In genomic region chr2:12404497-12404896, GRCh38 we compare ENCODE assay signal across 28 cellular contexts.
"Had no signal": no experiment of that assay in that cellular context is flagged by ENCODE, and none has a peak within 500 bp of the region (broad histone marks: within the 10 kb centered on the region; RNA-seq: fewer than 3 reads in every experiment).

No MANE protein-coding gene starts in this region.

- H3K4me1 ChIP-seq: esophagus muscularis mucosa, foreskin keratinocyte, gastroesophageal sphincter, heart right ventricle had no signal

- H3K27me3 ChIP-seq: esophagus muscularis mucosa, gastroesophageal sphincter, heart right ventricle had no signal

- H3K4me3 ChIP-seq: esophagus muscularis mucosa, gastroesophageal sphincter, heart right ventricle had no signal

- DNase-seq: activated CD4-positive, alpha-beta memory T cell treated with anti-CD3 and anti-CD28 coated beads, Interleukin-2, amount 10 ng/mL, durations not matched to agents 7 days and 5 days; activated CD4-positive, alpha-beta T cell treated with anti-CD3 and anti-CD28 coated beads for 36 hours; activated CD4-positive, alpha-beta T cell treated with anti-CD3 and anti-CD28 coated beads, Interleukin-2, amount 10 ng/mL, durations not matched to agents 24 days and 14 days; activated CD4-positive, CD25-positive, alpha-beta regulatory T cell; activated CD4-positive, CD25-positive, alpha-beta regulatory T cell treated with anti-CD3 and anti-CD28 coated beads, Interleukin-2, amount 50 U/mL, for 72 hours; activated CD8-positive, alpha-beta memory T cell treated with anti-CD3 and anti-CD28 coated beads, Interleukin-2, amount 50 U/mL, for 48 hours; activated gamma-delta T cell; activated naive CD4-positive, alpha-beta T cell; activated naive CD4-positive, alpha-beta T cell treated with anti-CD3 and anti-CD28 coated beads, Interleukin-2, amount 10 ng/mL, durations not matched to agents 7 days and 5 days; activated naive CD8-positive, alpha-beta T cell treated with anti-CD3 and anti-CD28 coated beads, Interleukin-2, amount 10 ng/mL, durations not matched to agents 7 days and 5 days; activated T-cell treated with anti-CD3 and anti-CD28 coated beads for 4 hours; activated T-cell treated with anti-CD3 and anti-CD28 coated beads, Interleukin-2, amount 50 U/mL, for 24 hours; activated T-cell treated with anti-CD3 and anti-CD28 coated beads, Interleukin-2, amount 50 U/mL, for 72 hours; anterior cingulate cortex; caudate nucleus; cortex of kidney; dermis blood vessel endothelial cell; effector CD4-positive, alpha-beta T cell; effector memory CD8-positive, alpha-beta T cell; erythroblast; foreskin keratinocyte; heart right ventricle; T-helper 2 cell had no signal

- H3K9me3 ChIP-seq: esophagus muscularis mucosa, gastroesophageal sphincter had no signal

- FAIRE-seq: astrocyte, colon had no signal

- H3K36me3 ChIP-seq: esophagus muscularis mucosa, gastroesophageal sphincter, heart right ventricle had no signal

- H3K27ac ChIP-seq: esophagus muscularis mucosa, foreskin keratinocyte, gastroesophageal sphincter, heart right ventricle had no signal

- ATAC-seq: activated CD4-positive, alpha-beta T cell treated with anti-CD3 and anti-CD28 coated beads for 36 hours; activated naive CD4-positive, alpha-beta T cell treated with anti-CD3 and anti-CD28 coated beads, Interleukin-2, amount 50 U/mL, for 72 hours; activated T-cell treated with anti-CD3 and anti-CD28 coated beads, Interleukin-2, amount 50 U/mL, for 72 hours; effector memory CD8-positive, alpha-beta T cell; foreskin keratinocyte; gastroesophageal sphincter; heart right ventricle had no signal
